ENCODE assay signal across 34 cellular contexts in the genomic region with DNA sequence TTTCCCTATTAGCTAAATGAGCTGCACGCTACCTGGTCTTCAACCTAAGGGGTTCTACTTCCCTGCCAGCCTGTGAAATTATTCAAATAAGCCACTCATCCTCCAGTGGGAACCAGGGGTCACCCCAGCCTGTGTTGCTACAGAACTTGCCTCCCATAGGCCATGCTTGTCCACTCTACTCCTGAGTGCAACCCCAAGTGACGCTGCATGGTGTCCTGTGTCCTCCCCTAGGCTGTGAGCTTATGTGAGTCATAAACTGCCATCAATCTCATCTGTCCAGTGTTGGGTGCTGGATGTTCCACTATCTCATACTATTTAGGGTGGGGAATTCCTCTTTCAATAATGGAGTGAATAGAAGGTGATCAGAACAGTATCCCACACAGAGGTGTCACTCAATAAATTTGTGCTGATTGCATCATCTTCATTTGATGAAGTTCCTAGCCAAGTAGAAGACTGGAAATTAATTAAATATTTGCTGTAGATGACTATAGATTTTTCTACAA. TPM values are rescaled to one million over a fixed set of nuclear protein-coding genes. Genes with fewer than 3 reads are reported as not detected.
DNase-seq lines count a peak whose midpoint lies in the region; ATAC-seq, FAIRE-seq and TF ChIP-seq lines count a peak whose summit lies in the region.
"Had no signal": no experiment of that assay in that cellular context is flagged by ENCODE, and none has a peak within 500 bp of the region (broad histone marks: within the 10 kb centered on the region; RNA-seq: fewer than 3 reads in every experiment).

No MANE protein-coding gene starts in this region.

- H3K9me3 Mint-ChIP-seq in activated CD4-positive, alpha-beta T cell treated with anti-CD3 and anti-CD28 coated beads, Interleukin-2, amount 10 ng/mL, durations not matched to agents 24 days and 14 days: no peaks in the 10 kb centered on the region
- H3K9me3 Mint-ChIP-seq in activated CD4-positive, alpha-beta T cell treated with anti-CD3 and anti-CD28 coated beads for 36 hours (ENCODE audit: low read depth): no peaks in the 10 kb centered on the region
- H3K9me3 Mint-ChIP-seq in astrocyte (ENCODE audit: unreplicated experiment): no peaks in the 10 kb centered on the region
- H3K9me3 Mint-ChIP-seq: activated CD4-positive, alpha-beta T cell treated with anti-CD3 and anti-CD28 coated beads, Interleukin-2, amount 10 ng/mL, durations not matched to agents 7 days and 5 days; activated naive CD8-positive, alpha-beta T cell treated with anti-CD3 and anti-CD28 coated beads, Interleukin-2, amount 50 U/mL, for 24 hours; activated T-cell treated with anti-CD3 and anti-CD28 coated beads, Interleukin-2, amount 50 U/mL, for 4 hours; CD8-positive, alpha-beta T cell; memory B cell; stimulated activated naive CD8-positive, alpha-beta T cell treated with anti-CD3 and anti-CD28 coated beads, Interleukin-15, amount 100 ng/mL, for 72 hours had no signal

- H3K36me3 Mint-ChIP-seq in activated CD4-positive, alpha-beta T cell treated with anti-CD3 and anti-CD28 coated beads, Interleukin-2, amount 10 ng/mL, durations not matched to agents 24 days and 14 days (ENCODE audit: low read depth): no peaks in the 10 kb centered on the region
- no peaks in the 10 kb centered on the region for H3K36me3 Mint-ChIP-seq in activated CD4-positive, alpha-beta T cell treated with anti-CD3 and anti-CD28 coated beads for 36 hours (ENCODE audit: low read depth)
- H3K36me3 Mint-ChIP-seq in astrocyte (ENCODE audit: low read depth, unreplicated experiment): no peaks in the 10 kb centered on the region
- H3K36me3 Mint-ChIP-seq: CD8-positive, alpha-beta T cell; IgD-negative memory B cell; memory B cell had no signal

- H3K4me2 ChIP-seq in Karpas-422 (ENCODE audit: low read depth, low read length, poor library complexity, severe bottlenecking) (no peak overlapping the region), astrocyte (ENCODE audit: low read length) (no peak overlapping the region), osteoblast (ENCODE audit: insufficient read depth, low read length) (no peak overlapping the region)

- no peaks in the 10 kb centered on the region for H3K9me2 ChIP-seq in Karpas-422 (replicated peaks; ENCODE audit: insufficient read depth, low read length)

- H3K27me3 Mint-ChIP-seq in activated CD4-positive, alpha-beta T cell treated with anti-CD3 and anti-CD28 coated beads, Interleukin-2, amount 10 ng/mL, durations not matched to agents 24 days and 14 days: peaks cover 21% of the 10 kb centered on the region
- peaks cover 17% of the 10 kb centered on the region for H3K27me3 Mint-ChIP-seq in activated CD4-positive, alpha-beta T cell treated with anti-CD3 and anti-CD28 coated beads for 36 hours
- no peaks in the 10 kb centered on the region for H3K27me3 Mint-ChIP-seq in astrocyte (ENCODE audit: low read depth, unreplicated experiment)
- H3K27me3 Mint-ChIP-seq: IgD-negative memory B cell had no signal

- H3K36me3 ChIP-seq in Karpas-422 (ENCODE audit: insufficient read depth, low read length): no peaks in the 10 kb centered on the region
- H3K36me3 ChIP-seq in astrocyte (ENCODE audit: insufficient read depth, low read length): no peaks in the 10 kb centered on the region
- H3K36me3 ChIP-seq in osteoblast (ENCODE audit: insufficient read depth, low read length): no peaks in the 10 kb centered on the region
- H3K36me3 ChIP-seq: colonic mucosa, heart right ventricle, MG63, tibial artery, WERI-Rb-1 had no signal

- POLR2A ChIA-PET in activated CD4-positive, alpha-beta T cell treated with anti-CD3 and anti-CD28 coated beads for 36 hours (lab: Charles Lee): no interaction called here

- H3K27ac ChIP-seq in Karpas-422 (ENCODE audit: low read length) (no peak overlapping the region), astrocyte (ENCODE audit: low read depth, low read length) (no peak overlapping the region), osteoblast (ENCODE audit: low read depth, low read length) (no peak overlapping the region)
- H3K27ac ChIP-seq: colonic mucosa, RWPE1, WERI-Rb-1 had no signal

- no peak for ATAC-seq in activated CD4-positive, alpha-beta T cell treated with anti-CD3 and anti-CD28 coated beads for 36 hours
- ATAC-seq: activated naive CD8-positive, alpha-beta T cell treated with anti-CD3 and anti-CD28 coated beads, Interleukin-2, amount 50 U/mL, for 24 hours; activated T-cell treated with anti-CD3 and anti-CD28 coated beads, Interleukin-2, amount 50 U/mL, for 4 hours; body of pancreas; CD8-positive, alpha-beta T cell; stimulated activated naive CD8-positive, alpha-beta T cell treated with anti-CD3 and anti-CD28 coated beads, Interleukin-15, amount 100 ng/mL, for 72 hours; T-helper 17 cell had no signal

- intact Hi-C loops in activated CD4-positive, alpha-beta T cell treated with anti-CD3 and anti-CD28 coated beads, Interleukin-2, amount 10 ng/mL, durations not matched to agents 24 days and 14 days (cut with micrococcal nuclease): loop anchor here (5.0 kb wide), 2 partner anchors 122 to 523 kb away; no protein-coding TSS in a partner anchor
- intact Hi-C loops in activated CD4-positive, alpha-beta T cell treated with anti-CD3 and anti-CD28 coated beads for 36 hours (cut with DNase I, micrococcal nuclease): loop anchor here (5.0 kb wide), 2 partner anchors 73 to 488 kb away; no protein-coding TSS in a partner anchor

- no peaks in the 10 kb centered on the region for H4K20me1 ChIP-seq in Karpas-422 (ENCODE audit: insufficient read depth, low read depth, low read length)
- H4K20me1 ChIP-seq in astrocyte (ENCODE audit: insufficient read depth, low read length): no peaks in the 10 kb centered on the region
- H4K20me1 ChIP-seq in osteoblast (ENCODE audit: insufficient read depth, low read length): no peaks in the 10 kb centered on the region

- TF ChIP-seq CTCF in astrocyte (IDR thresholded peaks at IDR 0.05; ENCODE audit: insufficient read depth, low read depth, low read length) (no peak), osteoblast (IDR thresholded peaks at IDR 0.05; ENCODE audit: extremely low read depth, low read depth, low read length) (no peak)

- H3K4me3 Mint-ChIP-seq in activated CD4-positive, alpha-beta T cell treated with anti-CD3 and anti-CD28 coated beads, Interleukin-2, amount 10 ng/mL, durations not matched to agents 24 days and 14 days: no peak overlapping the region
- no peak overlapping the region for H3K4me3 Mint-ChIP-seq in activated CD4-positive, alpha-beta T cell treated with anti-CD3 and anti-CD28 coated beads for 36 hours
- no peak overlapping the region for H3K4me3 Mint-ChIP-seq in astrocyte (ENCODE audit: unreplicated experiment)
- H3K4me3 Mint-ChIP-seq: activated T-cell treated with anti-CD3 and anti-CD28 coated beads, Interleukin-2, amount 50 U/mL, for 4 hours; CD8-positive, alpha-beta T cell; memory B cell; stimulated activated naive CD8-positive, alpha-beta T cell treated with anti-CD3 and anti-CD28 coated beads, Interleukin-15, amount 100 ng/mL, for 72 hours had no signal

- no peak overlapping the region for H2AFZ ChIP-seq in Karpas-422 (ENCODE audit: low read length)
- H2AFZ ChIP-seq in astrocyte (ENCODE audit: low read depth, low read length): no peak overlapping the region
- no peak overlapping the region for H2AFZ ChIP-seq in osteoblast (ENCODE audit: low read length)

- peaks cover 28% of the 10 kb centered on the region for H3K4me1 Mint-ChIP-seq in activated CD4-positive, alpha-beta T cell treated with anti-CD3 and anti-CD28 coated beads, Interleukin-2, amount 10 ng/mL, durations not matched to agents 24 days and 14 days
- H3K4me1 Mint-ChIP-seq in activated CD4-positive, alpha-beta T cell treated with anti-CD3 and anti-CD28 coated beads for 36 hours: peaks cover 18% of the 10 kb centered on the region
- H3K4me1 Mint-ChIP-seq in astrocyte (ENCODE audit: low read depth, unreplicated experiment): peaks cover 23% of the 10 kb centered on the region

- H3K79me2 ChIP-seq in Karpas-422 (ENCODE audit: low read length) (no peaks in the 10 kb centered on the region), astrocyte (ENCODE audit: insufficient read depth, low read length) (no peaks in the 10 kb centered on the region), osteoblast (ENCODE audit: insufficient read depth, low read length) (no peaks in the 10 kb centered on the region)

- CTCF ChIA-PET in activated CD4-positive, alpha-beta T cell treated with anti-CD3 and anti-CD28 coated beads for 36 hours (lab: Charles Lee): interaction anchor here (0.7 to 1.2 kb wide), 2 partner anchors 9 to 124 kb away, joined by 3 read pairs; no protein-coding TSS in a partner anchor

- H3K4me1 ChIP-seq in Karpas-422 (ENCODE audit: low read length) (peaks cover 26% of the 10 kb centered on the region), astrocyte (ENCODE audit: insufficient read depth, low read length) (peaks cover 13% of the 10 kb centered on the region), osteoblast (ENCODE audit: insufficient read depth, low read length) (peaks cover 12% of the 10 kb centered on the region)
- H3K4me1 ChIP-seq: colonic mucosa had no signal

- no peak for FAIRE-seq in astrocyte (lab: Jason Lieb, UNC)
- FAIRE-seq: H1 had no signal

- H3K4me3 ChIP-seq in Karpas-422 (ENCODE audit: low read length): no peak overlapping the region
- H3K4me3 ChIP-seq in astrocyte (ENCODE audit: insufficient read depth, low read depth, low read length): no peak overlapping the region
- no peak overlapping the region for H3K4me3 ChIP-seq in osteoblast (ENCODE audit: insufficient read depth, low read length)
- H3K4me3 ChIP-seq: body of pancreas, colonic mucosa, MG63, skin epidermis, tibial artery had no signal

- DNase-seq in activated CD4-positive, alpha-beta T cell treated with anti-CD3 and anti-CD28 coated beads, Interleukin-2, amount 10 ng/mL, durations not matched to agents 24 days and 14 days: no peak
- no peak for DNase-seq in activated CD4-positive, alpha-beta T cell treated with anti-CD3 and anti-CD28 coated beads for 36 hours
- peak; percentile 57 for DNase-seq in Karpas-422
- peak; percentile 20 for DNase-seq in astrocyte (ENCODE audit: low read depth)
- peak; percentile 33 for DNase-seq in myocyte (ENCODE audit: low read depth)
- no peak for DNase-seq in mesenteric fat pad (ENCODE audit: low spot score)
- DNase-seq in stimulated activated CD4-positive, alpha-beta T cell treated with anti-CD3 and anti-CD28 coated beads, Interleukin-1b, Interleukin-23, amount 100 ng/mL, for 48 hours: no peak
- no peak for DNase-seq in osteoblast (ENCODE audit: insufficient read length, low spot score, missing footprints)
- DNase-seq: 8988T; activated CD4-positive, alpha-beta T cell treated with anti-CD3 and anti-CD28 coated beads, Interleukin-2, amount 10 ng/mL, durations not matched to agents 7 days and 5 days; activated naive CD8-positive, alpha-beta T cell treated with anti-CD3 and anti-CD28 coated beads, Interleukin-2, amount 50 U/mL, for 24 hours; activated T-cell treated with anti-CD3 and anti-CD28 coated beads, Interleukin-2, amount 50 U/mL, for 4 hours; body of pancreas; CD8-positive, alpha-beta T cell; colonic mucosa; effector memory CD4-positive, alpha-beta T cell; erythroblast; foreskin fibroblast; heart right ventricle; MG63; NCI-H1417 treated with DMSO at 0.1 percent for 48 hours; NCI-H345; NCI-H748 treated with DMSO at 0.1 percent for 48 hours; nucleus accumbens; stimulated activated CD8-positive, alpha-beta memory T cell treated with anti-CD3 and anti-CD28 coated beads, Interleukin-4, amount 100 ng/mL, for 48 hours; stimulated activated naive CD8-positive, alpha-beta T cell treated with anti-CD3 and anti-CD28 coated beads, Interleukin-15, amount 100 ng/mL, for 72 hours; T-helper 17 cell; tibial artery; WERI-Rb-1 had no signal

- H3K27me3 ChIP-seq in Karpas-422 (ENCODE audit: low read length) (no peaks in the 10 kb centered on the region), astrocyte (ENCODE audit: insufficient read depth, low read length) (no peaks in the 10 kb centered on the region), osteoblast (ENCODE audit: insufficient read depth, low read length) (no peaks in the 10 kb centered on the region)
- H3K27me3 ChIP-seq: body of pancreas, colonic mucosa, heart right ventricle, MG63, tibial artery had no signal

- no peak overlapping the region for H3K9ac ChIP-seq in Karpas-422 (ENCODE audit: low read length)
- H3K9ac ChIP-seq in astrocyte (ENCODE audit: low read length): no peak overlapping the region

- no peaks in the 10 kb centered on the region for H3K9me3 ChIP-seq in Karpas-422 (ENCODE audit: low read length)
- H3K9me3 ChIP-seq in astrocyte (ENCODE audit: insufficient read depth, low read depth, low read length): no peaks in the 10 kb centered on the region
- no peaks in the 10 kb centered on the region for H3K9me3 ChIP-seq in osteoblast (ENCODE audit: low read depth, low read length)
- H3K9me3 ChIP-seq: body of pancreas, colonic mucosa, heart right ventricle, MG63, tibial artery had no signal

- H3K27ac Mint-ChIP-seq in activated CD4-positive, alpha-beta T cell treated with anti-CD3 and anti-CD28 coated beads, Interleukin-2, amount 10 ng/mL, durations not matched to agents 24 days and 14 days: peak overlapping the region; percentile 26
- H3K27ac Mint-ChIP-seq in activated CD4-positive, alpha-beta T cell treated with anti-CD3 and anti-CD28 coated beads for 36 hours: no peak overlapping the region
- peak overlapping the region; percentile 96 for H3K27ac Mint-ChIP-seq in astrocyte (ENCODE audit: unreplicated experiment)
- H3K27ac Mint-ChIP-seq: activated CD4-positive, alpha-beta T cell treated with anti-CD3 and anti-CD28 coated beads, Interleukin-2, amount 10 ng/mL, durations not matched to agents 7 days and 5 days; activated naive CD8-positive, alpha-beta T cell treated with anti-CD3 and anti-CD28 coated beads, Interleukin-2, amount 50 U/mL, for 24 hours; CD8-positive, alpha-beta T cell; IgD-negative memory B cell; memory B cell; stimulated activated naive CD8-positive, alpha-beta T cell treated with anti-CD3 and anti-CD28 coated beads, Interleukin-15, amount 100 ng/mL, for 72 hours; T-helper 17 cell had no signal

RNA-seq across cellular contexts. Expression of gene SSR3, which starts 49.8 kb away (rescaled TPM):
- 151 and 153 TPM in 2 replicates for total RNA-seq in activated CD4-positive, alpha-beta T cell treated with anti-CD3 and anti-CD28 coated beads, Interleukin-2, amount 10 ng/mL, durations not matched to agents 24 days and 14 days
- total RNA-seq in activated CD4-positive, alpha-beta T cell treated with anti-CD3 and anti-CD28 coated beads for 36 hours: 100 to 1,000 TPM; 144 to 156 TPM
- 93.2 and 197 TPM in 2 replicates for total RNA-seq in Karpas-422 (2014; rRNA removed; shearing (Covaris generic); ENCODE audit: low replicate concordance)
- total RNA-seq in astrocyte (534 and 562 TPM in 2 replicates), myocyte (338 and 358 TPM in 2 replicates), mesenteric fat pad (196 TPM), osteoblast (212 and 220 TPM in 2 replicates)
- polyA plus RNA-seq in myocyte (2012): 423 TPM

Comparison
In these comparisons a context has a peak if more than half of its experiments do, and no peak if none do; other contexts are left out.
1. DNase-seq: peak in Karpas-422 (single experiment), astrocyte (single experiment) and myocyte (single experiment); none in activated CD4-positive, alpha-beta T cell treated with anti-CD3 and anti-CD28 coated beads, Interleukin-2, amount 10 ng/mL, durations not matched to agents 24 days and 14 days (single experiment), activated CD4-positive, alpha-beta T cell treated with anti-CD3 and anti-CD28 coated beads for 36 hours (single experiment), mesenteric fat pad (single experiment), stimulated activated CD4-positive, alpha-beta T cell treated with anti-CD3 and anti-CD28 coated beads, Interleukin-1b, Interleukin-23, amount 100 ng/mL, for 48 hours (single experiment) and osteoblast (single experiment).